ENCODE assay signal across 23 cellular contexts in genomic region chr9:1880038-1880565, GRCh38.
A peak's percentile ranks its signal among the peaks of the same experiment; 100 is the strongest.
DNase-seq lines count a peak whose midpoint lies in the region; ATAC-seq and TF ChIP-seq lines count a peak whose summit lies in the region.
"Had no signal": no experiment of that assay in that cellular context is flagged by ENCODE, and none has a peak within 500 bp of the region (broad histone marks: within the 10 kb centered on the region; RNA-seq: fewer than 3 reads in every experiment).

No MANE protein-coding gene starts in this region.

- no peaks in the 10 kb centered on the region for H3K36me3 Mint-ChIP-seq in activated T-helper 17 cell treated with anti-CD3 and anti-CD28 coated beads, Interleukin-2, amount 50 U/mL, for 72 hours (ENCODE audit: low read depth)
- H3K36me3 Mint-ChIP-seq: activated CD8-positive, alpha-beta memory T cell treated with anti-CD3 and anti-CD28 coated beads, Interleukin-2, amount 10 ng/mL, durations not matched to agents 7 days and 5 days; WTC11 had no signal

- no peak overlapping the region for H3K27ac Mint-ChIP-seq in activated T-helper 17 cell treated with anti-CD3 and anti-CD28 coated beads, Interleukin-2, amount 50 U/mL, for 72 hours
- H3K27ac Mint-ChIP-seq: activated CD8-positive, alpha-beta memory T cell treated with anti-CD3 and anti-CD28 coated beads, Interleukin-2, amount 10 ng/mL, durations not matched to agents 7 days and 5 days; dendritic cell treated with granulocyte-macrophage colony-stimulating factor and Interleukin-4, amounts not matched to agents 40 ng/mL and 50 ng/mL, for 4 days; H9; progenitor cell of endocrine pancreas; WTC11 had no signal

- no peak overlapping the region for H3K27ac ChIP-seq in RWPE1
- H3K27ac ChIP-seq: 22Rv1, cardiac muscle cell, SK-N-MC had no signal

- no peak overlapping the region for H3K4me3 Mint-ChIP-seq in activated T-helper 17 cell treated with anti-CD3 and anti-CD28 coated beads, Interleukin-2, amount 50 U/mL, for 72 hours
- H3K4me3 Mint-ChIP-seq: activated CD8-positive, alpha-beta memory T cell treated with anti-CD3 and anti-CD28 coated beads, Interleukin-2, amount 10 ng/mL, durations not matched to agents 7 days and 5 days; dendritic cell treated with granulocyte-macrophage colony-stimulating factor and Interleukin-4, amounts not matched to agents 40 ng/mL and 50 ng/mL, for 4 days; H9; neural crest cell; WTC11 had no signal

- ATAC-seq in activated CD4-positive, CD25-positive, alpha-beta regulatory T cell treated with anti-CD3 and anti-CD28 coated beads, Interleukin-2, amount 50 U/mL, for 24 hours = peak; percentile 4 to 11
- ATAC-seq in GM19463 (IDR thresholded peaks at IDR 0.05; ENCODE audit: unreplicated experiment) (peak; percentile 15), HG03565 (IDR thresholded peaks at IDR 0.05; ENCODE audit: unreplicated experiment) (no peak), GM18498 (IDR thresholded peaks at IDR 0.05; ENCODE audit: unreplicated experiment) (no peak)
- ATAC-seq in activated T-helper 17 cell treated with anti-CD3 and anti-CD28 coated beads, Interleukin-2, amount 50 U/mL, for 72 hours (replicated peaks) = peak; percentile 34
- ATAC-seq: left lobe of liver, WTC11 had no signal

- CTCF ChIA-PET in RWPE1 (lab: Yijun Ruan, JAX) = no interaction called here

- H3K4me3 ChIP-seq in GM08714 (ENCODE audit: low read length) = peak overlapping the region; percentile 16; the same call in 1 of the 2 replicates
- H3K4me3 ChIP-seq: cardiac muscle cell, SK-N-MC had no signal

- peaks cover 25% of the 10 kb centered on the region for H3K4me1 Mint-ChIP-seq in activated T-helper 17 cell treated with anti-CD3 and anti-CD28 coated beads, Interleukin-2, amount 50 U/mL, for 72 hours
- H3K4me1 Mint-ChIP-seq: H9, neural crest cell, WTC11 had no signal

- H3K9me3 Mint-ChIP-seq in activated T-helper 17 cell treated with anti-CD3 and anti-CD28 coated beads, Interleukin-2, amount 50 U/mL, for 72 hours = no peaks in the 10 kb centered on the region
- H3K9me3 Mint-ChIP-seq: dendritic cell treated with granulocyte-macrophage colony-stimulating factor and Interleukin-4, amounts not matched to agents 40 ng/mL and 50 ng/mL, for 4 days; neural crest cell had no signal

- POLR2A ChIA-PET in RWPE1 (lab: Yijun Ruan, JAX; ENCODE audit: low non-redundant PET) = no interaction called here

- TF ChIP-seq CTCF in RWPE1 (conservative IDR thresholded peaks at IDR 0.05; ENCODE audit: low read depth) = no peak

- DNase-seq in activated CD4-positive, CD25-positive, alpha-beta regulatory T cell treated with anti-CD3 and anti-CD28 coated beads, Interleukin-2, amount 50 U/mL, for 72 hours = no peak
- DNase-seq in RWPE1 (ENCODE audit: low spot score) = no peak
- DNase-seq: activated CD8-positive, alpha-beta memory T cell treated with anti-CD3 and anti-CD28 coated beads, Interleukin-2, amount 10 ng/mL, durations not matched to agents 7 days and 5 days; activated gamma-delta T cell; DMS79; H9; midbrain; NCI-H1105; NK-92 treated with Interleukin-12 subunit alpha and Interleukin-12 subunit beta, amount 100 ng/mL, for 24 hours had no signal

- H3K27me3 Mint-ChIP-seq in activated T-helper 17 cell treated with anti-CD3 and anti-CD28 coated beads, Interleukin-2, amount 50 U/mL, for 72 hours = peaks cover 7% of the 10 kb centered on the region

Comparison
In these comparisons a context has a peak if more than half of its experiments do, and no peak if none do; other contexts are left out.
1. ATAC-seq: peak in activated CD4-positive, CD25-positive, alpha-beta regulatory T cell treated with anti-CD3 and anti-CD28 coated beads, Interleukin-2, amount 50 U/mL, for 24 hours (2 of 2), GM19463 (single experiment) and activated T-helper 17 cell treated with anti-CD3 and anti-CD28 coated beads, Interleukin-2, amount 50 U/mL, for 72 hours (single experiment); none in HG03565 (single experiment) and GM18498 (single experiment).